ENCODE assay signal across 23 cellular contexts in genomic region chr6:132604635-132605150, GRCh38. TPM values are rescaled to one million over a fixed set of nuclear protein-coding genes. Genes with fewer than 3 reads are reported as not detected.
"Had no signal": no experiment of that assay in that cellular context is flagged by ENCODE, and none has a peak within 500 bp of the region (broad histone marks: within the 10 kb centered on the region; RNA-seq: fewer than 3 reads in every experiment).

No MANE protein-coding gene starts in this region.

- H3K4me1 Mint-ChIP-seq: naive thymus-derived CD4-positive, alpha-beta T cell; nephron progenitor cell had no signal

- H3K27me3 ChIP-seq: dorsolateral prefrontal cortex, gastrocnemius medialis, neutrophil had no signal

- ATAC-seq: esophagus mucosa; gastrocnemius medialis; heart right ventricle; lower lobe of right lung; naive thymus-derived CD4-positive, alpha-beta T cell; right cardiac atrium had no signal

- H3K27ac ChIP-seq: dorsolateral prefrontal cortex, gastrocnemius medialis, heart right ventricle, left ventricle myocardium inferior, lower lobe of right lung, neutrophil had no signal

- H3K4me2 ChIP-seq: smooth muscle cell had no signal

- DNase-seq: cortex of kidney; dorsolateral prefrontal cortex; effector CD8-positive, alpha-beta T cell; gastrocnemius medialis; heart right ventricle; hypothalamus; left ventricle myocardium inferior; lower lobe of right lung; mesendoderm; naive thymus-derived CD4-positive, alpha-beta T cell; nephron progenitor cell; right cardiac atrium; stimulated activated CD4-positive, alpha-beta T cell treated with anti-CD3 and anti-CD28 coated beads, Interleukin-2, amount 100 ng/mL, for 48 hours; stimulated activated naive CD4-positive, alpha-beta T cell treated with Interleukin-2 at 50 U/mL for 16 hours; trophoblast cell had no signal

- H3K4me1 ChIP-seq: gastrocnemius medialis, heart right ventricle, left ventricle myocardium inferior, lower lobe of right lung had no signal

- H3K9me3 Mint-ChIP-seq: nephron progenitor cell had no signal

- H3K9me3 ChIP-seq: gastrocnemius medialis, heart right ventricle, left ventricle myocardium inferior, lower lobe of right lung, neutrophil had no signal

- FAIRE-seq: islet of Langerhans had no signal

- H3K27ac Mint-ChIP-seq: naive thymus-derived CD4-positive, alpha-beta T cell; nephron progenitor cell had no signal

- H3K36me3 Mint-ChIP-seq: naive thymus-derived CD4-positive, alpha-beta T cell had no signal

- H3K4me3 Mint-ChIP-seq: naive thymus-derived CD4-positive, alpha-beta T cell; nephron progenitor cell had no signal

- H3K4me3 ChIP-seq: dorsolateral prefrontal cortex, gastrocnemius medialis, heart right ventricle, left ventricle myocardium inferior, lower lobe of right lung, smooth muscle cell had no signal

- H3K36me3 ChIP-seq: gastrocnemius medialis, heart right ventricle, left ventricle myocardium inferior, lower lobe of right lung, neutrophil had no signal

RNA-seq across cellular contexts. Expression of gene TAAR5, which starts 15.2 kb away (rescaled TPM):
- total RNA-seq: esophagus mucosa; fibroblast of lung; gastrocnemius medialis; heart right ventricle; left ventricle myocardium inferior; lower lobe of right lung; naive thymus-derived CD4-positive, alpha-beta T cell; osteoblast; right cardiac atrium; smooth muscle cell; urinary bladder had no signal
- polyA plus RNA-seq: fibroblast of lung; heart right ventricle; naive thymus-derived CD4-positive, alpha-beta T cell; right cardiac atrium; smooth muscle cell; urinary bladder had no signal

RNA-seq across cellular contexts. Expression of gene TAAR2, which starts 19.4 kb away (rescaled TPM):
- total RNA-seq: dorsolateral prefrontal cortex; esophagus mucosa; fibroblast of lung; gastrocnemius medialis; heart right ventricle; left ventricle myocardium inferior; lower lobe of right lung; naive thymus-derived CD4-positive, alpha-beta T cell; osteoblast; right cardiac atrium; smooth muscle cell; urinary bladder had no signal
- polyA plus RNA-seq: fibroblast of lung; heart right ventricle; naive thymus-derived CD4-positive, alpha-beta T cell; right cardiac atrium; smooth muscle cell; thymus; urinary bladder had no signal

RNA-seq across cellular contexts. Expression of gene TAAR6, which starts 34.6 kb away (rescaled TPM):
- total RNA-seq: esophagus mucosa; fibroblast of lung; gastrocnemius medialis; heart right ventricle; left ventricle myocardium inferior; lower lobe of right lung; naive thymus-derived CD4-positive, alpha-beta T cell; osteoblast; right cardiac atrium; smooth muscle cell; urinary bladder had no signal
- polyA plus RNA-seq: fibroblast of lung; heart right ventricle; naive thymus-derived CD4-positive, alpha-beta T cell; right cardiac atrium; smooth muscle cell; thymus; urinary bladder had no signal

RNA-seq across cellular contexts. Expression of gene TAAR8, which starts 52.2 kb away (rescaled TPM):
- total RNA-seq: dorsolateral prefrontal cortex; esophagus mucosa; fibroblast of lung; gastrocnemius medialis; heart right ventricle; left ventricle myocardium inferior; lower lobe of right lung; naive thymus-derived CD4-positive, alpha-beta T cell; osteoblast; right cardiac atrium; smooth muscle cell; urinary bladder had no signal
- polyA plus RNA-seq: fibroblast of lung; heart right ventricle; naive thymus-derived CD4-positive, alpha-beta T cell; right cardiac atrium; smooth muscle cell; thymus; urinary bladder had no signal

RNA-seq across cellular contexts. Expression of gene TAAR1, which starts 54.3 kb away (rescaled TPM):
- total RNA-seq: dorsolateral prefrontal cortex; esophagus mucosa; fibroblast of lung; gastrocnemius medialis; heart right ventricle; left ventricle myocardium inferior; lower lobe of right lung; naive thymus-derived CD4-positive, alpha-beta T cell; osteoblast; right cardiac atrium; smooth muscle cell; urinary bladder had no signal
- polyA plus RNA-seq: fibroblast of lung; heart right ventricle; naive thymus-derived CD4-positive, alpha-beta T cell; right cardiac atrium; smooth muscle cell; thymus; urinary bladder had no signal
